In the genomic region with DNA sequence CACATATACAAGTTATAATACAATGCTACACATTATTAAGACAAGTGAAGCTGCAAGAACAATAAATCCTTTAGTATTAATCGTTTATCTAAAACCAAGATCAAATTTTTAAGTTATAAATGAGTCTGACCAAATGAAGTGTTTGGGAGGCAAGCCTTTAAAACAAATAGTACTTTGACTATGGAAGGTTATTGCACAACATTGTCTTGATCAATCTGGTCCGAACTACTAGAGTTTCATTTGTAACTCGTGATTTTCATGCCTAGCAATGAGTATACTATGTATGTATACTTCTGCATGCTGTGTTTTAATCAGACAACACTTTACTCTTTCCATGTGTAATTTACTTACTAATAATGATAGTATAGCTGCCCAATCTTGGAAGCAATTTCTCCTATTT, we compare ENCODE assay signal across 19 cellular contexts.
DNase-seq lines count a peak whose midpoint lies in the region; ATAC-seq, FAIRE-seq and TF ChIP-seq lines count a peak whose summit lies in the region.
"Had no signal": no experiment of that assay in that cellular context is flagged by ENCODE, and none has a peak within 500 bp of the region (broad histone marks: within the 10 kb centered on the region; RNA-seq: fewer than 3 reads in every experiment).

No MANE protein-coding gene starts in this region.

- peaks cover 2% of the 10 kb centered on the region for H3K4me1 Mint-ChIP-seq in mesothelial cell of epicardium
- H3K4me1 Mint-ChIP-seq: H9 had no signal

- intact Hi-C loops in right lobe of liver (cut with DNase I): no loop called here

- H3K27me3 ChIP-seq in right lobe of liver: no peaks in the 10 kb centered on the region

- 34% methylated on average over 3 of the region's 3 CpGs for WGBS in right lobe of liver (ENCODE audit: insufficient coverage, low coverage, low lambda C conversion rate, missing lambda C conversion rate)

- H3K36me3 ChIP-seq in right lobe of liver: peaks cover 0 to 2% (median 0%) of the 10 kb centered on the region in 4 donors

- DNase-seq in H54 (ENCODE audit: insufficient read length, low spot score): no peak
- no peak for DNase-seq in left lobe of liver (ENCODE audit: low spot score)
- no peak for DNase-seq in right lobe of liver
- no peak for DNase-seq in mesothelial cell of epicardium (ENCODE audit: low spot score in 2 of 2, unreplicated experiment in 2 of 2)
- DNase-seq in activated naive CD4-positive, alpha-beta T cell treated with anti-CD3 and anti-CD28 coated beads, Interleukin-2, amount 50 U/mL, for 16 hours: no peak
- no peak for DNase-seq in LoVo (ENCODE audit: low spot score)
- DNase-seq: C1 segment of cervical spinal cord; Calu3; CD8-positive, alpha-beta T cell; COR-L47; DMS79; EL; GDM1; GM23248; H9 had no signal

- peaks cover 19% of the 10 kb centered on the region for H3K36me3 Mint-ChIP-seq in mesothelial cell of epicardium

- H3K27me3 Mint-ChIP-seq in mesothelial cell of epicardium (ENCODE audit: low read depth): no peaks in the 10 kb centered on the region

- TF ChIP-seq POLR2A in H54 (IDR thresholded peaks at IDR 0.05; ENCODE audit: low read depth, low read length) (no peak), right lobe of liver (IDR thresholded peaks at IDR 0.05) (no peak)

- H3K9me3 Mint-ChIP-seq in mesothelial cell of epicardium: no peaks in the 10 kb centered on the region
- H3K9me3 Mint-ChIP-seq: CD8-positive, alpha-beta T cell; H9 had no signal

- no peak overlapping the region for H3K4me3 ChIP-seq in right lobe of liver
- H3K4me3 ChIP-seq: GM12878, GM23248 had no signal

- no peak overlapping the region for H3K27ac Mint-ChIP-seq in mesothelial cell of epicardium
- H3K27ac Mint-ChIP-seq: CD8-positive, alpha-beta T cell; H9 had no signal

- H3K27ac ChIP-seq in right lobe of liver: no peak overlapping the region
- H3K27ac ChIP-seq: GM23248 had no signal

- H3K9me3 ChIP-seq in right lobe of liver: no peaks in the 10 kb centered on the region

- no peak overlapping the region for H3K4me3 Mint-ChIP-seq in mesothelial cell of epicardium
- H3K4me3 Mint-ChIP-seq: CD8-positive, alpha-beta T cell; H9 had no signal

- peak; percentile 91 for ATAC-seq in left lobe of liver
- ATAC-seq in right lobe of liver: peak; percentile 79 to 89 (median 82)
- ATAC-seq: CD8-positive, alpha-beta T cell; GM12878; HCT116 had no signal

- TF ChIP-seq CTCF in right lobe of liver (IDR thresholded peaks at IDR 0.05) (no peak), mesothelial cell of epicardium (IDR thresholded peaks at IDR 0.05; ENCODE audit: unreplicated experiment) (no peak)

- peaks cover 0 to 7% (median 3%) of the 10 kb centered on the region in 4 donors for H3K4me1 ChIP-seq in right lobe of liver

- FAIRE-seq in H54 (lab: Jason Lieb, UNC): peak; percentile 69
- FAIRE-seq: GM12878, GM19239, H1 had no signal
